Comparison of ENCODE assay signal across 28 cellular contexts in genomic region chr1:216711712-216712111, GRCh38. TPM values are rescaled to one million over a fixed set of nuclear protein-coding genes. Genes with fewer than 3 reads are reported as not detected.
"Had no signal": no experiment of that assay in that cellular context is flagged by ENCODE, and none has a peak within 500 bp of the region (broad histone marks: within the 10 kb centered on the region; RNA-seq: fewer than 3 reads in every experiment).

No MANE protein-coding gene starts in this region.

- H2AFZ ChIP-seq: hepatocyte had no signal

- DNase-seq: colonic mucosa; cortex of kidney; dermis blood vessel endothelial cell; dorsolateral prefrontal cortex; effector CD4-positive, alpha-beta T cell; effector CD8-positive, alpha-beta T cell; effector memory CD4-positive, alpha-beta T cell; effector memory CD8-positive, alpha-beta T cell; endodermal cell; erythroblast; esophagus squamous epithelium; foreskin fibroblast; foreskin keratinocyte; foreskin melanocyte; gastrocnemius medialis; glutamatergic neuron; head of caudate nucleus; heart left ventricle; heart right ventricle had no signal

- H3K36me3 ChIP-seq: colonic mucosa, esophagus muscularis mucosa, esophagus squamous epithelium, gastrocnemius medialis, gastroesophageal sphincter, heart left ventricle, heart right ventricle had no signal

- FAIRE-seq: endometrium, frontal cortex had no signal

- H3K27ac ChIP-seq: colonic mucosa, coronary artery, dorsolateral prefrontal cortex, epithelial cell of prostate, esophagus muscularis mucosa, esophagus squamous epithelium, foreskin keratinocyte, gastrocnemius medialis, gastroesophageal sphincter, heart right ventricle, hepatocyte had no signal

- H3K79me2 ChIP-seq: hepatocyte had no signal

- H3K4me3 ChIP-seq: colonic mucosa, coronary artery, dorsolateral prefrontal cortex, esophagus muscularis mucosa, esophagus squamous epithelium, gastrocnemius medialis, gastroesophageal sphincter, hepatocyte had no signal

- H3K4me1 ChIP-seq: colonic mucosa, esophagus muscularis mucosa, esophagus squamous epithelium, foreskin keratinocyte, gastroesophageal sphincter had no signal

- H3K27me3 ChIP-seq: colonic mucosa, dorsolateral prefrontal cortex, esophagus muscularis mucosa, esophagus squamous epithelium, gastrocnemius medialis, gastroesophageal sphincter, heart left ventricle, hepatocyte had no signal

- ATAC-seq: effector memory CD8-positive, alpha-beta T cell; esophagus mucosa; foreskin keratinocyte; gastrocnemius medialis; gastroesophageal sphincter had no signal

- H3K9me3 ChIP-seq: colonic mucosa, esophagus muscularis mucosa, esophagus squamous epithelium, gastrocnemius medialis, gastroesophageal sphincter, heart left ventricle, heart right ventricle had no signal

- H3K4me2 ChIP-seq: hepatocyte had no signal

RNA-seq across cellular contexts. Expression of gene ESRRG, which starts 11.5 kb away (rescaled TPM):
- polyA plus RNA-seq: endothelial cell of umbilical vein had no signal
